ENCODE assay signal across 13 cellular contexts in genomic region chr9:14515049-14515448, GRCh38.
"Had no signal": no experiment of that assay in that cellular context is flagged by ENCODE, and none has a peak within 500 bp of the region (broad histone marks: within the 10 kb centered on the region; RNA-seq: fewer than 3 reads in every experiment).

No MANE protein-coding gene starts in this region.

- FAIRE-seq: colon had no signal

- H3K27ac ChIP-seq: brain microvascular endothelial cell, dorsolateral prefrontal cortex, stomach had no signal

- H3K9me3 ChIP-seq: stomach had no signal

- H3K4me3 ChIP-seq: dorsolateral prefrontal cortex, lung, stomach had no signal

- ATAC-seq: stimulated activated effector memory CD8-positive, alpha-beta T cell treated with anti-CD3 and anti-CD28 coated beads, Interleukin-12 subunit alpha, Interleukin-12 subunit beta, amount 100 ng/mL, for 72 hours had no signal

- H3K36me3 ChIP-seq: brain microvascular endothelial cell, stomach had no signal

- H3K4me1 ChIP-seq: stomach had no signal

- DNase-seq: activated CD4-positive, alpha-beta memory T cell treated with anti-CD3 and anti-CD28 coated beads for 36 hours; activated CD4-positive, alpha-beta T cell treated with anti-CD3 and anti-CD28 coated beads for 4 hours; activated naive CD4-positive, alpha-beta T cell; brain microvascular endothelial cell; central memory CD4-positive, alpha-beta T cell; foreskin melanocyte; stimulated activated CD4-positive, alpha-beta T cell treated with anti-CD3 and anti-CD28 coated beads, Interleukin-4, amount 100 ng/mL, for 24 hours; stomach; T1000 had no signal

- H3K27me3 ChIP-seq: brain microvascular endothelial cell, stomach had no signal
